In genomic region chr1:223233410-223234163, GRCh38 we compare ENCODE assay signal across 8 cellular contexts.
A peak's percentile ranks its signal among the peaks of the same experiment; 100 is the strongest.
DNase-seq lines count a peak whose midpoint lies in the region; ATAC-seq and TF ChIP-seq lines count a peak whose summit lies in the region.

No MANE protein-coding gene starts in this region.

- H3K9me3 ChIP-seq in uterus (peaks cover 0 to 3% of the 10 kb centered on the region in 2 donors), BE2C (no peaks in the 10 kb centered on the region)

- no peaks in the 10 kb centered on the region for H3K36me3 ChIP-seq in uterus
- H3K36me3 ChIP-seq in BE2C = no peaks in the 10 kb centered on the region

- intact Hi-C loops in Right ventricle myocardium inferior (cut with DNase I) (no loop called here), cardiac septum (cut with DNase I) (no loop called here), uterus (cut with DNase I; ENCODE audit: low total_unique reads) (no loop called here)

- H3K27me3 ChIP-seq in uterus (no peaks in the 10 kb centered on the region), BE2C (no peaks in the 10 kb centered on the region; the same call in 1 of the 2 replicates)

- no peaks in the 10 kb centered on the region for H3K4me1 ChIP-seq in uterus
- no peaks in the 10 kb centered on the region for H3K4me1 ChIP-seq in BE2C

- TF ChIP-seq POLR2A in uterus (IDR thresholded peaks at IDR 0.05) = no peak

- peak overlapping the region; percentile 16 to 36 for H3K27ac ChIP-seq in uterus

- no peak overlapping the region for H3K4me3 ChIP-seq in uterus
- no peak overlapping the region for H3K4me3 ChIP-seq in BE2C (ENCODE audit: low read depth, low read length)

- DNase-seq in Right ventricle myocardium inferior (ENCODE audit: missing footprints) = no peak
- DNase-seq in cardiac septum (ENCODE audit: low spot score) = no peak
- peak; percentile 56 for DNase-seq in amniotic stem cell (lab: John Stamatoyannopoulos, UW)
- peak; percentile 76 for DNase-seq in hepatic stellate cell (ENCODE audit: low spot score)
- peak in 1 of 2 donors; percentile 28 for DNase-seq in uterus
- DNase-seq in BE2C = no peak
- DNase-seq in NCI-H1105 treated with DMSO at 0.1 percent for 48 hours (lab: John Stamatoyannopoulos, UW) = no peak

- ATAC-seq in Right ventricle myocardium inferior (peak; percentile 52), HG02588 (IDR thresholded peaks at IDR 0.05; ENCODE audit: unreplicated experiment) (no peak)

- TF ChIP-seq CTCF in uterus (IDR thresholded peaks at IDR 0.05) (no peak), BE2C (IDR thresholded peaks at IDR 0.05; ENCODE audit: low read depth, low read length) (no peak)

Comparison
In these comparisons a context has a peak if more than half of its experiments do, and no peak if none do; other contexts are left out.
1. DNase-seq: peak in amniotic stem cell (single experiment) and hepatic stellate cell (single experiment); none in Right ventricle myocardium inferior (single experiment), cardiac septum (single experiment), BE2C (single experiment) and NCI-H1105 treated with DMSO at 0.1 percent for 48 hours (single experiment).